Comparison of ENCODE assay signal across 1 cellular context in the genomic region with DNA sequence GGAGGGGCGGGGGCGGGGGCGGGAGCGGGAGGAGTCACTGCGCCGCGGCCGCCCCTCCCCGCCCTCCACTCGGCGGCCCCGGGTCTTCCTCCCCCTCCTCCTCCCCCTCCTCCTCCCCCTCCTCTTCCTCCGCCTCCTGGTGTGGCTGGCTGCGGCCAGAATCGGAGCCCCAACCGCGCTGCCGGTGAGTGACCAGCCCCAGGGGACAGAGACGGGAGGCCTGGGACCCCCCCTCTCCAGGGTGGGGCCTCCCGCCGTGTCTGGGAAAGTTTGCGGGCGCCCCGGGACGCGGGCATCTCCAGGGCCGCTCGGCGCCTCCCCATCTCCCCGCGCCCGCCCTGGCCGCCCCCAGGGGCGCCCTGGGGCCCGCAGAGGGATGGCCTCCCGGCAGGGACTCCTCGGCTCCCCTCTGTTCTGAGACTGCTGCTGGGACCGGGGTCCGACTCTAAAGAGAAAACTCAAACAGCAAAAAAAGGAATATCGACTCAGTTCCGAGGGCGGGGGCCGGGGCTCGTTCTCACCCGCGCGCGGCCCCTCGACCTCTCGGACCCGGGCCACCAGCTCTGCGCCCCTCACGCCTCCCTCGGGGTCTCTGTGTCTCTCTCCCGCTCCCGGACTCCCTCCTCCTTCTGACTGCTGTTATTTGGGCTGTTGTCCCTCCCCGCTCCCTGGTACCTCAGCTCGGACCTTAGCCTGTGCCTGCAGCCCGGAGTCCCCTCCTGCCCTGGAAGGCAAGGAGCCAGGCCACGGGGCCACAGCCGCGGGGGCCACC.
TF ChIP-seq lines count a peak whose summit lies in the region.

STON1 (plus strand) TSS at position 122 of the 772 bp plus-strand sequence. CDS start 50,480 bp downstream, outside the sequence.

TF ChIP-seq in HEK293, 187 proteins besides CTCF, POLR2A, EP300 and RAD21 (continued from another document and continues in another):
- TF ChIP-seq, protein P1, sequence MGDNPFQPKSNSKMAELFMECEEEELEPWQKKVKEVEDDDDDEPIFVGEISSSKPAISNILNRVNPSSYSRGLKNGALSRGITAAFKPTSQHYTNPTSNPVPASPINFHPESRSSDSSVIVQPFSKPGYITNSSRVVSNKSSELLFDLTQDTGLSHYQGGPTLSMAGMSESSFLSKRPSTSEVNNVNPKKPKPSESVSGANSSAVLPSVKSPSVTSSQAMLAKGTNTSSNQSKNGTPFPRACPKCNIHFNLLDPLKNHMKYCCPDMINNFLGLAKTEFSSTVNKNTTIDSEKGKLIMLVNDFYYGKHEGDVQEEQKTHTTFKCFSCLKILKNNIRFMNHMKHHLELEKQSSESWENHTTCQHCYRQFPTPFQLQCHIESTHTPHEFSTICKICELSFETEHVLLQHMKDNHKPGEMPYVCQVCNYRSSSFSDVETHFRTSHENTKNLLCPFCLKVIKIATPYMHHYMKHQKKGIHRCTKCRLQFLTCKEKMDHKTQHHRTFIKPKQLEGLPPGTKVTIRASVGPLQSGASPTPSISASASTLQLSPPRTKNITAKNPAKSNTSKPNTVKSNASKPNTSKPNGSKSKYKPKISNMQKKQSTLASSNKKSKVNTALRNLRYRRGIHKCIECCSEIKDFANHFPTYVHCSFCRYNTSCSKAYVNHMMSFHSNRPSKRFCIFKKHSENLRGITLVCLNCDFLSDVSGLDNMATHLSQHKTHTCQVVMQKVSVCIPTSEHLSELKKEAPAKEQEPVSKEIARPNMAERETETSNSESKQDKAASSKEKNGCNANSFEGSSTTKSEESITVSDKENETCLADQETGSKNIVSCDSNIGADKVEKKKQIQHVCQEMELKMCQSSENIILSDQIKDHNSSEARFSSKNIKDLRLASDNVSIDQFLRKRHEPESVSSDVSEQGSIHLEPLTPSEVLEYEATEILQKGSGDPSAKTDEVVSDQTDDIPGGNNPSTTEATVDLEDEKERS (tag by site-specific recombination; IDR thresholded peaks at IDR 0.05): no peak
- no peak for TF ChIP-seq ZNF473 (tag by site-specific recombination; IDR thresholded peaks at IDR 0.05)
- TF ChIP-seq SP7 (tag by site-specific recombination; IDR thresholded peaks at IDR 0.05): no peak
- TF ChIP-seq OSR2 (tag by site-specific recombination; IDR thresholded peaks at IDR 0.05): no peak
- no peak for TF ChIP-seq ZSCAN23 (tag by site-specific recombination; IDR thresholded peaks at IDR 0.05)
- no peak for TF ChIP-seq ZEB2 (tag by site-specific recombination; IDR thresholded peaks at IDR 0.05)
- TF ChIP-seq ZNF513 (tag by site-specific recombination; IDR thresholded peaks at IDR 0.05): peak; percentile 83
- TF ChIP-seq ZNF621 (tag by site-specific recombination; IDR thresholded peaks at IDR 0.05): no peak
- no peak for TF ChIP-seq ZNF391 (tag by site-specific recombination; IDR thresholded peaks at IDR 0.05; ENCODE audit: borderline replicate concordance, low read depth)
- TF ChIP-seq, protein P2, sequence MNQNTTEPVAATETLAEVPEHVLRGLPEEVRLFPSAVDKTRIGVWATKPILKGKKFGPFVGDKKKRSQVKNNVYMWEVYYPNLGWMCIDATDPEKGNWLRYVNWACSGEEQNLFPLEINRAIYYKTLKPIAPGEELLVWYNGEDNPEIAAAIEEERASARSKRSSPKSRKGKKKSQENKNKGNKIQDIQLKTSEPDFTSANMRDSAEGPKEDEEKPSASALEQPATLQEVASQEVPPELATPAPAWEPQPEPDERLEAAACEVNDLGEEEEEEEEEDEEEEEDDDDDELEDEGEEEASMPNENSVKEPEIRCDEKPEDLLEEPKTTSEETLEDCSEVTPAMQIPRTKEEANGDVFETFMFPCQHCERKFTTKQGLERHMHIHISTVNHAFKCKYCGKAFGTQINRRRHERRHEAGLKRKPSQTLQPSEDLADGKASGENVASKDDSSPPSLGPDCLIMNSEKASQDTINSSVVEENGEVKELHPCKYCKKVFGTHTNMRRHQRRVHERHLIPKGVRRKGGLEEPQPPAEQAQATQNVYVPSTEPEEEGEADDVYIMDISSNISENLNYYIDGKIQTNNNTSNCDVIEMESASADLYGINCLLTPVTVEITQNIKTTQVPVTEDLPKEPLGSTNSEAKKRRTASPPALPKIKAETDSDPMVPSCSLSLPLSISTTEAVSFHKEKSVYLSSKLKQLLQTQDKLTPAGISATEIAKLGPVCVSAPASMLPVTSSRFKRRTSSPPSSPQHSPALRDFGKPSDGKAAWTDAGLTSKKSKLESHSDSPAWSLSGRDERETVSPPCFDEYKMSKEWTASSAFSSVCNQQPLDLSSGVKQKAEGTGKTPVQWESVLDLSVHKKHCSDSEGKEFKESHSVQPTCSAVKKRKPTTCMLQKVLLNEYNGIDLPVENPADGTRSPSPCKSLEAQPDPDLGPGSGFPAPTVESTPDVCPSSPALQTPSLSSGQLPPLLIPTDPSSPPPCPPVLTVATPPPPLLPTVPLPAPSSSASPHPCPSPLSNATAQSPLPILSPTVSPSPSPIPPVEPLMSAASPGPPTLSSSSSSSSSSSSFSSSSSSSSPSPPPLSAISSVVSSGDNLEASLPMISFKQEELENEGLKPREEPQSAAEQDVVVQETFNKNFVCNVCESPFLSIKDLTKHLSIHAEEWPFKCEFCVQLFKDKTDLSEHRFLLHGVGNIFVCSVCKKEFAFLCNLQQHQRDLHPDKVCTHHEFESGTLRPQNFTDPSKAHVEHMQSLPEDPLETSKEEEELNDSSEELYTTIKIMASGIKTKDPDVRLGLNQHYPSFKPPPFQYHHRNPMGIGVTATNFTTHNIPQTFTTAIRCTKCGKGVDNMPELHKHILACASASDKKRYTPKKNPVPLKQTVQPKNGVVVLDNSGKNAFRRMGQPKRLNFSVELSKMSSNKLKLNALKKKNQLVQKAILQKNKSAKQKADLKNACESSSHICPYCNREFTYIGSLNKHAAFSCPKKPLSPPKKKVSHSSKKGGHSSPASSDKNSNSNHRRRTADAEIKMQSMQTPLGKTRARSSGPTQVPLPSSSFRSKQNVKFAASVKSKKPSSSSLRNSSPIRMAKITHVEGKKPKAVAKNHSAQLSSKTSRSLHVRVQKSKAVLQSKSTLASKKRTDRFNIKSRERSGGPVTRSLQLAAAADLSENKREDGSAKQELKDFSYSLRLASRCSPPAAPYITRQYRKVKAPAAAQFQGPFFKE (tag by site-specific recombination; IDR thresholded peaks at IDR 0.05; ENCODE audit: borderline replicate concordance): no peak
- peak; percentile 60 for TF ChIP-seq SP3 (tag by site-specific recombination; IDR thresholded peaks at IDR 0.05)
- no peak for TF ChIP-seq MYNN (tag by site-specific recombination; IDR thresholded peaks at IDR 0.05; ENCODE audit: borderline replicate concordance)
- TF ChIP-seq SETDB1 (IDR thresholded peaks at IDR 0.05; ENCODE audit: insufficient read length, low read length): no peak
- TF ChIP-seq GLIS1 (tag by site-specific recombination; IDR thresholded peaks at IDR 0.05): peak; percentile 86
- TF ChIP-seq ZNF600 (tag by site-specific recombination; IDR thresholded peaks at IDR 0.05): 0 out of 2 replicates have a peak, but pooled peaks have one; percentile 12
- no peak for TF ChIP-seq KLF1 (tag by site-specific recombination; IDR thresholded peaks at IDR 0.05)
- TF ChIP-seq ZNF768 (tag by site-specific recombination; IDR thresholded peaks at IDR 0.05): no peak
- TF ChIP-seq ZNF830 (tag by site-specific recombination; IDR thresholded peaks at IDR 0.05; ENCODE audit: low read depth): no peak
- TF ChIP-seq KLF9 (tag by site-specific recombination; IDR thresholded peaks at IDR 0.05; ENCODE audit: low read depth): no peak
- TF ChIP-seq ZNF175 (tag by site-specific recombination; IDR thresholded peaks at IDR 0.05): no peak
- TF ChIP-seq ZNF654 (tag by site-specific recombination; IDR thresholded peaks at IDR 0.05; ENCODE audit: low read depth): no peak
- no peak for TF ChIP-seq ZNF248 (tag by site-specific recombination; IDR thresholded peaks at IDR 0.05)
- no peak for TF ChIP-seq BCL11A (tag by site-specific recombination; IDR thresholded peaks at IDR 0.05; ENCODE audit: low read depth)
- no peak for TF ChIP-seq ZNF184 (tag by site-specific recombination; IDR thresholded peaks at IDR 0.05)
- peak; percentile 52 for TF ChIP-seq ZBTB26 (tag by site-specific recombination; optimal IDR thresholded peaks at IDR 0.05)
- TF ChIP-seq ZNF202 (tag by site-specific recombination; IDR thresholded peaks at IDR 0.05; ENCODE audit: borderline replicate concordance): no peak
- peak; percentile 83 for TF ChIP-seq ZNF423 (tag by site-specific recombination; IDR thresholded peaks at IDR 0.05)
- no peak for TF ChIP-seq ZNF624 (tag by site-specific recombination; IDR thresholded peaks at IDR 0.05)
- TF ChIP-seq ZBTB17 (tag by site-specific recombination; IDR thresholded peaks at IDR 0.05): no peak
- no peak for TF ChIP-seq ZNF140 (tag by site-specific recombination; IDR thresholded peaks at IDR 0.05)
- TF ChIP-seq ZNF341 (tag by site-specific recombination; IDR thresholded peaks at IDR 0.05; ENCODE audit: low read depth): peak; percentile 91
- TF ChIP-seq IKZF3 (tag by site-specific recombination; IDR thresholded peaks at IDR 0.05): no peak
- TF ChIP-seq, protein P3, sequence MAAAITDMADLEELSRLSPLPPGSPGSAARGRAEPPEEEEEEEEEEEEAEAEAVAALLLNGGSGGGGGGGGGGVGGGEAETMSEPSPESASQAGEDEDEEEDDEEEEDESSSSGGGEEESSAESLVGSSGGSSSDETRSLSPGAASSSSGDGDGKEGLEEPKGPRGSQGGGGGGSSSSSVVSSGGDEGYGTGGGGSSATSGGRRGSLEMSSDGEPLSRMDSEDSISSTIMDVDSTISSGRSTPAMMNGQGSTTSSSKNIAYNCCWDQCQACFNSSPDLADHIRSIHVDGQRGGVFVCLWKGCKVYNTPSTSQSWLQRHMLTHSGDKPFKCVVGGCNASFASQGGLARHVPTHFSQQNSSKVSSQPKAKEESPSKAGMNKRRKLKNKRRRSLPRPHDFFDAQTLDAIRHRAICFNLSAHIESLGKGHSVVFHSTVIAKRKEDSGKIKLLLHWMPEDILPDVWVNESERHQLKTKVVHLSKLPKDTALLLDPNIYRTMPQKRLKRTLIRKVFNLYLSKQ (tag by site-specific recombination; IDR thresholded peaks at IDR 0.05; ENCODE audit: borderline replicate concordance): no peak
- TF ChIP-seq, protein P4, sequence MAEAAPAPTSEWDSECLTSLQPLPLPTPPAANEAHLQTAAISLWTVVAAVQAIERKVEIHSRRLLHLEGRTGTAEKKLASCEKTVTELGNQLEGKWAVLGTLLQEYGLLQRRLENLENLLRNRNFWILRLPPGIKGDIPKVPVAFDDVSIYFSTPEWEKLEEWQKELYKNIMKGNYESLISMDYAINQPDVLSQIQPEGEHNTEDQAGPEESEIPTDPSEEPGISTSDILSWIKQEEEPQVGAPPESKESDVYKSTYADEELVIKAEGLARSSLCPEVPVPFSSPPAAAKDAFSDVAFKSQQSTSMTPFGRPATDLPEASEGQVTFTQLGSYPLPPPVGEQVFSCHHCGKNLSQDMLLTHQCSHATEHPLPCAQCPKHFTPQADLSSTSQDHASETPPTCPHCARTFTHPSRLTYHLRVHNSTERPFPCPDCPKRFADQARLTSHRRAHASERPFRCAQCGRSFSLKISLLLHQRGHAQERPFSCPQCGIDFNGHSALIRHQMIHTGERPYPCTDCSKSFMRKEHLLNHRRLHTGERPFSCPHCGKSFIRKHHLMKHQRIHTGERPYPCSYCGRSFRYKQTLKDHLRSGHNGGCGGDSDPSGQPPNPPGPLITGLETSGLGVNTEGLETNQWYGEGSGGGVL (tag by site-specific recombination; IDR thresholded peaks at IDR 0.05): peak; percentile 61; the same call in 1 of the 2 replicates
- no peak for TF ChIP-seq ZNF221 (tag by site-specific recombination; IDR thresholded peaks at IDR 0.05; ENCODE audit: borderline replicate concordance)
- peak; percentile 47 for TF ChIP-seq ZNF335 (tag by site-specific recombination; conservative IDR thresholded peaks at IDR 0.05)
- no peak for TF ChIP-seq PRDM4 (tag by site-specific recombination; IDR thresholded peaks at IDR 0.05)
- no peak for TF ChIP-seq ZNF114 (tag by site-specific recombination; IDR thresholded peaks at IDR 0.05)
- TF ChIP-seq, protein P5, sequence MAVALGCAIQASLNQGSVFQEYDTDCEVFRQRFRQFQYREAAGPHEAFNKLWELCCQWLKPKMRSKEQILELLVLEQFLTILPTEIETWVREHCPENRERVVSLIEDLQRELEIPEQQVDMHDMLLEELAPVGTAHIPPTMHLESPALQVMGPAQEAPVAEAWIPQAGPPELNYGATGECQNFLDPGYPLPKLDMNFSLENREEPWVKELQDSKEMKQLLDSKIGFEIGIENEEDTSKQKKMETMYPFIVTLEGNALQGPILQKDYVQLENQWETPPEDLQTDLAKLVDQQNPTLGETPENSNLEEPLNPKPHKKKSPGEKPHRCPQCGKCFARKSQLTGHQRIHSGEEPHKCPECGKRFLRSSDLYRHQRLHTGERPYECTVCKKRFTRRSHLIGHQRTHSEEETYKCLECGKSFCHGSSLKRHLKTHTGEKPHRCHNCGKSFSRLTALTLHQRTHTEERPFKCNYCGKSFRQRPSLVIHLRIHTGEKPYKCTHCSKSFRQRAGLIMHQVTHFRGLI (tag by site-specific recombination; IDR thresholded peaks at IDR 0.05): no peak
